In the genomic region with DNA sequence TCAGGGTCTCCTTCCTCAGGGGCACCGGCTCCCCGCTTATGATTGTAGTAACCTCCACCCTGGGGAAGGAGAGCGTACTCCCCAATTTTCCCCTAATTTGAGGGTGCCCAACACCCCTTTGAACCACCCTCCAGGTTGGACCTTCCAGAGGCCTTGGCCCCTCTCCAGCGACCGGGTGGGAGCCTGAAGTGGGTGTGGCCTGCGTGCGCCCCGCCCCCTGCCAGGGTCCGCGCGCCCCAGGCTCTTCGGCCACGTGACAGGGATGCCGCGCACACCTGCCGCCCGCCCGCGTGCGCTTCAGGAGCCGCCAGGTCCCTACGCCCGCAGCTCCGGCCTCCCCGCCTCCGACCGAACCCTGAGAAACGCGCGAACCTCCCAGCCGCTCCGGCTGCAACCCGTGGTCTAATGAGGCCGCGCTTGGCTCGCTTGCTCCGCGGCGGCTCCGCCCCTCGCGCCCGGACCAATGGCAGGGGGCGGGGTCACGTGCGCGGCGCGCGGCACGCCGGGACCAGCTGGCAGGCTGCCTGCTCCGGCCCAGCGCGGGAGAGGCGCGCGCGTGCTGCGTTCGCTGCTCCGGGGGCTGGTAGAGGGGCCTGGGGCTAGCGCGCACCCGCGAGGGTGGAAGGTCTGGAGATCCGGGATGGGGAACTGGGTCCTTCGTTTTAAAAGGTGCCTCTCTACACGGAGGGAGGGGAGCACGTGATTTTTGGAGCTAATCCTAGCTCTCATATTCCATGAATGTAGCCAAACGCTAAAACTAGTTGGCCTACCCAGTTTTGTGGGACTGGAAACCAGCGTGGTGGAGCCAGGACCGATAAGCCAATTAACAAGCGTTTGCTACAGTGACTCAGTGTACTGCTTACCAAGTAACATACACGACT, we compare ENCODE assay signal across 9 cellular contexts. TPM values are rescaled to one million over a fixed set of nuclear protein-coding genes. Genes with fewer than 3 reads are reported as not detected.
DNase-seq lines count a peak whose midpoint lies in the region; ATAC-seq, FAIRE-seq and TF ChIP-seq lines count a peak whose summit lies in the region.
"Had no signal": no experiment of that assay in that cellular context is flagged by ENCODE, and none has a peak within 500 bp of the region (broad histone marks: within the 10 kb centered on the region; RNA-seq: fewer than 3 reads in every experiment).

A gene (minus strand): TSS at position 404 of the 881 bp plus-strand sequence. CDS start 618 bp downstream, outside the sequence.

- H4K20me1 ChIP-seq in OCI-LY1 (ENCODE audit: insufficient read depth, low read length) (no peaks in the 10 kb centered on the region), endothelial cell of umbilical vein (replicated peaks; ENCODE audit: control insufficient read depth, extremely low read depth, insufficient read depth, low read length) (no peaks in the 10 kb centered on the region)

- H3K79me2 ChIP-seq in OCI-LY1 (ENCODE audit: insufficient read depth, low read length) (no peaks in the 10 kb centered on the region), endothelial cell of umbilical vein (ENCODE audit: control insufficient read depth, insufficient read depth, low read length) (no peaks in the 10 kb centered on the region)

- peaks cover 44% of the 10 kb centered on the region for H3K36me3 ChIP-seq in HUES6 (ENCODE audit: control insufficient read depth, insufficient read depth, low read length)
- H3K36me3 ChIP-seq in OCI-LY1 (ENCODE audit: insufficient read depth, low read length), result peaks cover 46% of the 10 kb centered on the region
- peaks cover 9 to 11% of the 10 kb centered on the region in 2 experiments for H3K36me3 ChIP-seq in endothelial cell of umbilical vein (ENCODE audit: control insufficient read depth in 2 of 2, extremely low read depth in 1 of 2, insufficient read depth in 2 of 2, low read length in 2 of 2)

- H3K9ac ChIP-seq in HUES6 (ENCODE audit: low read length) (peak within 1 kb of the TSS; percentile 68), OCI-LY1 (ENCODE audit: low read length) (peak within 1 kb of the TSS; percentile 75), endothelial cell of umbilical vein (replicated peaks; ENCODE audit: extremely low read depth, insufficient read depth, low read length) (peak within 1 kb of the TSS; percentile 18)

- no peaks in the 10 kb centered on the region for H3K9me3 ChIP-seq in HUES6 (ENCODE audit: control insufficient read depth, insufficient read depth, low read depth, low read length)
- no peaks in the 10 kb centered on the region for H3K9me3 ChIP-seq in OCI-LY1 (ENCODE audit: low read length)
- H3K9me3 ChIP-seq in endothelial cell of umbilical vein (replicated peaks; ENCODE audit: control insufficient read depth, insufficient read depth, low read length), result no peaks in the 10 kb centered on the region

- ATAC-seq in GM19438 (IDR thresholded peaks at IDR 0.05; ENCODE audit: low read depth, unreplicated experiment), result peak; percentile 75

- H3F3A ChIP-seq in OCI-LY1 (ENCODE audit: insufficient read depth, low read length), result peaks cover 4% of the 10 kb centered on the region; the same call in 1 of the 2 replicates

- peaks cover 6% of the 10 kb centered on the region; the same call in 1 of the 2 replicates for H3K4me1 ChIP-seq in HUES6 (ENCODE audit: control insufficient read depth, insufficient read depth, low read length)
- H3K4me1 ChIP-seq in OCI-LY1 (ENCODE audit: insufficient read depth, low read length, severe bottlenecking), result peaks cover 31% of the 10 kb centered on the region
- H3K4me1 ChIP-seq in endothelial cell of umbilical vein (ENCODE audit: control insufficient read depth, extremely low read depth, insufficient read depth, low read length), result peaks cover 10% of the 10 kb centered on the region

- intact Hi-C loops in endothelial cell of umbilical vein (cut with micrococcal nuclease), result loop anchor here (2.0 kb wide), 1 partner anchor 22 kb away; a partner anchor contains a TSS

- dilution Hi-C loops in endothelial cell of umbilical vein (cut with MboI; ENCODE audit: extremely low pct_ligation_motif_present, low sequenced_read_pairs), result no loop called here

- H2AFZ ChIP-seq in OCI-LY1 (ENCODE audit: low read length) (peak within 1 kb of the TSS; percentile 51; the same call in 1 of the 2 replicates), endothelial cell of umbilical vein (ENCODE audit: low read depth, low read length) (peak within 1 kb of the TSS; percentile 74)

- BruUV-seq in endothelial cell of umbilical vein (replicated peaks; lab: Mats Ljungman, UMichigan), result TSS peak; percentile 42

- H3K27me3 ChIP-seq in HUES6 (ENCODE audit: control insufficient read depth, insufficient read depth, low read length), result peaks cover 6% of the 10 kb centered on the region
- no peaks in the 10 kb centered on the region for H3K27me3 ChIP-seq in OCI-LY1 (ENCODE audit: insufficient read depth, low read length)
- no peaks in the 10 kb centered on the region for H3K27me3 ChIP-seq in endothelial cell of umbilical vein (ENCODE audit: control insufficient read depth in 2 of 2, insufficient read depth in 2 of 2, low read length in 2 of 2)

- FAIRE-seq in endothelial cell of umbilical vein (lab: Jason Lieb, UNC), result peak; percentile 88
- FAIRE-seq: endometrium had no signal

- TF ChIP-seq CTCF in OCI-LY1 (IDR thresholded peaks at IDR 0.05; ENCODE audit: low read length) (no peak), endothelial cell of umbilical vein (IDR thresholded peaks at IDR 0.05; ENCODE audit: extremely low read depth in 1 of 2, insufficient read depth in 1 of 2, low read depth in 1 of 2, low read length in 2 of 2) (no peak)

- CTCF ChIA-PET in endothelial cell of umbilical vein (lab: Charles Lee), result interaction anchor here (1.4 to 1.6 kb wide), 2 partner anchors 20 to 693 kb away, joined by 4 to 9 read pairs; no protein-coding TSS in a partner anchor

- H3K9me1 ChIP-seq in endothelial cell of umbilical vein (replicated peaks; ENCODE audit: control insufficient read depth, extremely low read depth, insufficient read depth, low read length), result no peaks in the 10 kb centered on the region

- POLR2A ChIA-PET in endothelial cell of umbilical vein (lab: Charles Lee), result no interaction called here

- DNase-seq in CD1c-positive myeloid dendritic cell (ENCODE audit: extremely low spot score) (peak; percentile 93), endothelial cell of umbilical vein (ENCODE audit: low read depth, low spot score) (peak; percentile 82), middle frontal gyrus (ENCODE audit: extremely low spot score, low spot score) (peak; percentile 68)
- DNase-seq in activated CD8-positive, alpha-beta memory T cell treated with anti-CD3 and anti-CD28 coated beads, Interleukin-2, amount 50 U/mL, for 4 hours, result peak; percentile 89
- peak; percentile 81 to 87 for DNase-seq in stimulated activated CD8-positive, alpha-beta memory T cell treated with anti-CD3 and anti-CD28 coated beads, Interleukin-2, amount 100 ng/mL, for 48 hours (ENCODE audit: low read depth in 2 of 2)

- TF ChIP-seq POLR2A in endothelial cell of umbilical vein (IDR thresholded peaks at IDR 0.05; ENCODE audit: low read depth, low read length), result peak; percentile 83

- H3K4me2 ChIP-seq in OCI-LY1 (ENCODE audit: low read length) (peak within 1 kb of the TSS; percentile 87), endothelial cell of umbilical vein (ENCODE audit: insufficient read depth, low read length) (peak within 1 kb of the TSS; percentile 41)

- peak within 1 kb of the TSS; percentile 54; the same call in 1 of the 2 replicates for H3K27ac ChIP-seq in HUES6 (ENCODE audit: low read depth, low read length)
- peak within 1 kb of the TSS; percentile 72 for H3K27ac ChIP-seq in OCI-LY1 (ENCODE audit: low read depth, low read length, poor library complexity, severe bottlenecking)
- H3K27ac ChIP-seq in endothelial cell of umbilical vein (ENCODE audit: insufficient read depth, low read depth, low read length), result peak within 1 kb of the TSS; percentile 30

- H3K4me3 ChIP-seq in HUES6 (ENCODE audit: low read depth, low read length) (peak within 1 kb of the TSS; percentile 60), OCI-LY1 (ENCODE audit: low read depth, low read length, poor library complexity, severe bottlenecking) (peak within 1 kb of the TSS; percentile 64), endothelial cell of umbilical vein (replicated peaks in 1 of 3; ENCODE audit: insufficient read depth in 1 of 3, low read depth in 1 of 3, low read length in 3 of 3) (peak within 1 kb of the TSS in 2 of 3 experiments; percentile 25 to 58)

- H3K9me2 ChIP-seq in OCI-LY1 (ENCODE audit: low read depth, low read length), result no peaks in the 10 kb centered on the region

TF ChIP-seq in endothelial cell of umbilical vein, 7 proteins besides CTCF, POLR2A, EP300 and RAD21:
- peak; percentile 79 for TF ChIP-seq POLR2AphosphoS5 (IDR thresholded peaks at IDR 0.05; ENCODE audit: insufficient read depth, low read depth, low read length)
- TF ChIP-seq, protein P1, sequence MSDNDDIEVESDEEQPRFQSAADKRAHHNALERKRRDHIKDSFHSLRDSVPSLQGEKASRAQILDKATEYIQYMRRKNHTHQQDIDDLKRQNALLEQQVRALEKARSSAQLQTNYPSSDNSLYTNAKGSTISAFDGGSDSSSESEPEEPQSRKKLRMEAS (IDR thresholded peaks at IDR 0.05; ENCODE audit: insufficient read depth, insufficient read length), result peak; percentile 78
- no peak for TF ChIP-seq JUN (IDR thresholded peaks at IDR 0.05; ENCODE audit: borderline replicate concordance, insufficient read depth, insufficient read length, low read depth)
- no peak for TF ChIP-seq GATA2 (IDR thresholded peaks at IDR 0.05; ENCODE audit: insufficient read depth, insufficient read length, low read depth, low read length)

RNA-seq across cellular contexts. Expression of the gene that starts here (rescaled TPM):
- total RNA-seq in endothelial cell of umbilical vein, result 14.0 and 20.4 TPM in 2 replicates
- polyA plus RNA-seq in endothelial cell of umbilical vein, result 8.0 and 8.4 TPM in 2 replicates
- 6.3 and 6.5 TPM in 2 replicates for polyA plus RNA-seq in endothelial cell of umbilical vein (2011; cell fraction: cytosol; rRNA removed)
- polyA plus RNA-seq in endothelial cell of umbilical vein (2011; cell fraction: nucleus; rRNA removed), result 4.6 and 4.8 TPM in 2 replicates
- polyA plus RNA-seq in endothelial cell of umbilical vein (2012), result 10.8 and 12.5 TPM in 2 replicates
- 8.4 and 9.0 TPM in 2 replicates for polyA minus RNA-seq in endothelial cell of umbilical vein
- 13.6 TPM for polyA minus RNA-seq in endothelial cell of umbilical vein (2011; cell fraction: cytosol; rRNA and poly(A)+ RNA removed)
- polyA minus RNA-seq in endothelial cell of umbilical vein (2011; cell fraction: nucleus; rRNA and poly(A)+ RNA removed), result 3.6 TPM in 2 replicates

Comparison
In these comparisons a context has a peak if more than half of its experiments do, and no peak if none do; other contexts are left out.
1. Peak in every context shown above with its lines: DNase-seq, ATAC-seq, H3K4me3 ChIP-seq and H3K27ac ChIP-seq.
2. H3K9ac ChIP-seq: peak in every context shown above with its lines; median percentile 75 in OCI-LY1; 68 in HUES6; 18 in endothelial cell of umbilical vein.